1 cellular context compared by ENCODE assay signal in the genomic region with DNA sequence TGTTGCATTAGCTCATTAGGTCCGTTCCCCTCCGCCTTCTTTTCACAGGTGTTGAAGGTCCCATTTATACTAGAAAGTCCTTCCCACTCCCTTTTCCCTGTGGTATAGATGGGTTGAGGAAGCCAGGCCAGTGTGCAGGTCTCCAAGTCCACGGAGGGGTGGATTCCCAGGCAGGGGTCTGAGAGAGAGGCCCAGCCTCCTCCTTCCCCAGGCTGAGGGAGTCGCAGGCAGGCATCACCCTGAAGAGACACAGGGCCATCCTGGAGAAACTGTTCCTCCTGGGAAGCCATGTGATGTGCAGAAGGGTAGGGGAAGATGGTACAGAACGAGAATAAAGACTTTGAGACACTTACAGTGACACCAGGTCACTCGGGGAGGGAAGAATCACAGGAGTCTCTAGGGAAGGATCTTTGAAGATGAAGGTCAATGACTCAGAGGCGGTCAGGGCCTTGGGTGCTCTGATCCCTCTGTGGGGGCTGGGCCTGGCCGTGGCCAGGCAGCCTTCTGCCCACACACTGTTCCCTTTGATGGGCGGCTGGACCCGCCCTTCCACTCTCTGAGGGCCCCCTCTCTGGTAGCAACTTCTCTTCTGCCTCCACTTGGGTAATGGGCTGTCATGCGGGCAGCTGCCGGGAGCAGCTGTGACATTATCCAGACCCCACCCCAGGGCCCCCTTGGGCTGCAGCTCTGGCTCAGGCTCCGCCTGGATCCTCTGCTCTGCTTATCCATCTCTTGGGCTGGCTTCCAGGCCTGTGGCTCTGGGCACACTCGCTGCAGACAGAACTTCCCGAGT.
TF ChIP-seq lines count a peak whose summit lies in the region.

No MANE protein-coding gene starts in this region.

TF ChIP-seq in GM23338, 12 proteins besides CTCF, POLR2A, EP300 and RAD21 (continued from another document):
- TF ChIP-seq, protein P1, sequence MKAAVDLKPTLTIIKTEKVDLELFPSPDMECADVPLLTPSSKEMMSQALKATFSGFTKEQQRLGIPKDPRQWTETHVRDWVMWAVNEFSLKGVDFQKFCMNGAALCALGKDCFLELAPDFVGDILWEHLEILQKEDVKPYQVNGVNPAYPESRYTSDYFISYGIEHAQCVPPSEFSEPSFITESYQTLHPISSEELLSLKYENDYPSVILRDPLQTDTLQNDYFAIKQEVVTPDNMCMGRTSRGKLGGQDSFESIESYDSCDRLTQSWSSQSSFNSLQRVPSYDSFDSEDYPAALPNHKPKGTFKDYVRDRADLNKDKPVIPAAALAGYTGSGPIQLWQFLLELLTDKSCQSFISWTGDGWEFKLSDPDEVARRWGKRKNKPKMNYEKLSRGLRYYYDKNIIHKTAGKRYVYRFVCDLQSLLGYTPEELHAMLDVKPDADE (IDR thresholded peaks at IDR 0.05): no peak
- TF ChIP-seq EZH2phosphoT487 (IDR thresholded peaks at IDR 0.05; ENCODE audit: unreplicated experiment) (no peak), NANOG (IDR thresholded peaks at IDR 0.05; ENCODE audit: borderline replicate concordance) (no peak), CREB1 (CRISPR knock-in tag; IDR thresholded peaks at IDR 0.05; ENCODE audit: low read depth) (no peak), ZNF331 (CRISPR knock-in tag; IDR thresholded peaks at IDR 0.05; ENCODE audit: low read depth) (no peak), EZH2 (IDR thresholded peaks at IDR 0.05; ENCODE audit: low read depth, unreplicated experiment) (no peak)
- TF ChIP-seq, protein P2, sequence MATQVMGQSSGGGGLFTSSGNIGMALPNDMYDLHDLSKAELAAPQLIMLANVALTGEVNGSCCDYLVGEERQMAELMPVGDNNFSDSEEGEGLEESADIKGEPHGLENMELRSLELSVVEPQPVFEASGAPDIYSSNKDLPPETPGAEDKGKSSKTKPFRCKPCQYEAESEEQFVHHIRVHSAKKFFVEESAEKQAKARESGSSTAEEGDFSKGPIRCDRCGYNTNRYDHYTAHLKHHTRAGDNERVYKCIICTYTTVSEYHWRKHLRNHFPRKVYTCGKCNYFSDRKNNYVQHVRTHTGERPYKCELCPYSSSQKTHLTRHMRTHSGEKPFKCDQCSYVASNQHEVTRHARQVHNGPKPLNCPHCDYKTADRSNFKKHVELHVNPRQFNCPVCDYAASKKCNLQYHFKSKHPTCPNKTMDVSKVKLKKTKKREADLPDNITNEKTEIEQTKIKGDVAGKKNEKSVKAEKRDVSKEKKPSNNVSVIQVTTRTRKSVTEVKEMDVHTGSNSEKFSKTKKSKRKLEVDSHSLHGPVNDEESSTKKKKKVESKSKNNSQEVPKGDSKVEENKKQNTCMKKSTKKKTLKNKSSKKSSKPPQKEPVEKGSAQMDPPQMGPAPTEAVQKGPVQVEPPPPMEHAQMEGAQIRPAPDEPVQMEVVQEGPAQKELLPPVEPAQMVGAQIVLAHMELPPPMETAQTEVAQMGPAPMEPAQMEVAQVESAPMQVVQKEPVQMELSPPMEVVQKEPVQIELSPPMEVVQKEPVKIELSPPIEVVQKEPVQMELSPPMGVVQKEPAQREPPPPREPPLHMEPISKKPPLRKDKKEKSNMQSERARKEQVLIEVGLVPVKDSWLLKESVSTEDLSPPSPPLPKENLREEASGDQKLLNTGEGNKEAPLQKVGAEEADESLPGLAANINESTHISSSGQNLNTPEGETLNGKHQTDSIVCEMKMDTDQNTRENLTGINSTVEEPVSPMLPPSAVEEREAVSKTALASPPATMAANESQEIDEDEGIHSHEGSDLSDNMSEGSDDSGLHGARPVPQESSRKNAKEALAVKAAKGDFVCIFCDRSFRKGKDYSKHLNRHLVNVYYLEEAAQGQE (IDR thresholded peaks at IDR 0.05; ENCODE audit: unreplicated experiment): no peak
TF ChIP-seq in GM23338: peak in this region for 0.
